1 cellular context compared by ENCODE assay signal in the genomic region with DNA sequence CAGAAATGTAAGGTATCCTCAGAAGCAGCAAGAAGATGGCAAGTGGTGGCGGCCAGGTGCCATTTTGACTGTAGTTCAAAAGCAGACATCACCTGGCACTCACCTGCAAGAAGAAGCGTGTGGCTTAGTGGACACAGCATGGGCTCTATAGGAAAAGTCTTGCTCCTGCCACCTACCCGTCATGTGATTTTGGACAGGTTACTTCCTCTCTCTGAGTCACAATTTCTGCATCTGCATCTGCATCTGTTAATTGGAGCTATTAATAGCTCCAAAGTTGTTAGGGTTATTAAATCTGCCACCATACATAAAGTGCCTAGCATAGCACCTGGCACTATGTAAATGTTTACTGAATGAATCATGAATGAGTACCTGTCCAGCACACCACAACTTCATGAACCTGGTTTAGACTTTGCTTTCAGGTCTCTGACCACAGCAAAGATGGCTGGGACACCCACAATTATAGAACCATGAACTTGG.
TF ChIP-seq lines count a peak whose summit lies in the region.

No MANE protein-coding gene starts in this region.

TF ChIP-seq in HCT116, 20 proteins besides CTCF, POLR2A, EP300 and RAD21 (continued from another document):
- 0 out of 2 replicates have a peak, but pooled peaks have one; percentile 8 for TF ChIP-seq REST (IDR thresholded peaks at IDR 0.05; ENCODE audit: low read depth)
